1 cellular context compared by ENCODE assay signal in genomic region chr1:54052934-54053744, GRCh38.
TF ChIP-seq lines count a peak whose summit lies in the region.

TCEANC2 (plus strand) TSS chr1:54053608; CDS start chr1:54054423, 815 bp downstream.
TMEM59 (minus strand) TSS chr1:54053204; CDS start chr1:54053188, 16 bp downstream.

TF ChIP-seq in HepG2, 621 proteins besides CTCF, POLR2A, EP300 and RAD21 (continued from another document and continues in another):
- TF ChIP-seq ZNF275 (CRISPR knock-in tag; IDR thresholded peaks at IDR 0.05; ENCODE audit: borderline replicate concordance) (no peak), ISX (CRISPR knock-in tag; conservative IDR thresholded peaks at IDR 0.05) (no peak), ZNF335 (CRISPR knock-in tag; IDR thresholded peaks at IDR 0.05) (peak; percentile 95), GABPA (IDR thresholded peaks at IDR 0.05; ENCODE audit: low read depth, low read length) (peak; percentile 80), GABPA (CRISPR knock-in tag; IDR thresholded peaks at IDR 0.05; ENCODE audit: low read depth) (peak; percentile 97), ZFP62 (CRISPR knock-in tag; IDR thresholded peaks at IDR 0.05) (no peak), CEBPG (CRISPR knock-in tag; IDR thresholded peaks at IDR 0.05) (no peak), THAP9 (CRISPR knock-in tag; IDR thresholded peaks at IDR 0.05; ENCODE audit: borderline replicate concordance) (peak; percentile 95; the same call in 1 of the 2 replicates), FOSL2 (CRISPR knock-in tag; IDR thresholded peaks at IDR 0.05) (no peak; the same call in 1 of the 2 replicates), PRDM10 (CRISPR knock-in tag; IDR thresholded peaks at IDR 0.05; ENCODE audit: low read depth) (peak; percentile 42; the same call in 1 of the 2 replicates), CBX5 (CRISPR knock-in tag; IDR thresholded peaks at IDR 0.05; ENCODE audit: borderline replicate concordance) (no peak; the same call in 1 of the 2 replicates), RNF2 (conservative IDR thresholded peaks at IDR 0.05; ENCODE audit: low read depth) (no peak), ZNF280B (CRISPR knock-in tag; IDR thresholded peaks at IDR 0.05; ENCODE audit: borderline replicate concordance) (peak; percentile 22), GZF1 (CRISPR knock-in tag; IDR thresholded peaks at IDR 0.05) (no peak), FOXK2 (IDR thresholded peaks at IDR 0.05) (peak; percentile 97), PRDM15 (CRISPR knock-in tag; IDR thresholded peaks at IDR 0.05) (no peak), UBTF (CRISPR knock-in tag; IDR thresholded peaks at IDR 0.05) (peak; percentile 71), CREB1 (IDR thresholded peaks at IDR 0.05) (peak; percentile 59), CREB1 (CRISPR knock-in tag; IDR thresholded peaks at IDR 0.05) (peak; percentile 94), KLF6 (CRISPR knock-in tag; IDR thresholded peaks at IDR 0.05) (peak; percentile 32; the same call in 1 of the 2 replicates), ZNF460 (CRISPR knock-in tag; IDR thresholded peaks at IDR 0.05; ENCODE audit: borderline replicate concordance) (no peak), POLR2G (IDR thresholded peaks at IDR 0.05; ENCODE audit: low read depth, low read length) (peak; percentile 55; the same call in 1 of the 2 replicates), ETS1 (CRISPR knock-in tag; IDR thresholded peaks at IDR 0.05) (no peak), ZNF276 (CRISPR knock-in tag; IDR thresholded peaks at IDR 0.05; ENCODE audit: low read depth) (no peak), CHD2 (IDR thresholded peaks at IDR 0.05; ENCODE audit: low read depth, low read length) (peak; percentile 79; the same call in 1 of the 2 replicates), SRSF1 (optimal IDR thresholded peaks at IDR 0.05; ENCODE audit: low read depth, low read length) (peak; percentile 68), NR0B2 (CRISPR knock-in tag; IDR thresholded peaks at IDR 0.05) (no peak), RAD51 (IDR thresholded peaks at IDR 0.05; ENCODE audit: borderline replicate concordance) (no peak), XRCC5 (optimal IDR thresholded peaks at IDR 0.05; ENCODE audit: low read length) (no peak), ZKSCAN5 (CRISPR knock-in tag; IDR thresholded peaks at IDR 0.05) (peak; percentile 63; the same call in 1 of the 2 replicates), ZFP1 (CRISPR knock-in tag; IDR thresholded peaks at IDR 0.05) (no peak), MYNN (CRISPR knock-in tag; IDR thresholded peaks at IDR 0.05; ENCODE audit: low read depth) (no peak)
